In genomic region chr13:24968416-24968815, GRCh38 we compare ENCODE assay signal across 7 cellular contexts.
DNase-seq lines count a peak whose midpoint lies in the region; FAIRE-seq and TF ChIP-seq lines count a peak whose summit lies in the region.
"Not testable (repeated sequence)": the region's sequence is repeated elsewhere in the genome, so short reads cannot be mapped to it uniquely, and the experiment has no call there.

No MANE protein-coding gene starts in this region.

- H3K27me3 ChIP-seq in DOHH2 (ENCODE audit: control insufficient read depth, low read length); HUES64 (ENCODE audit: insufficient read depth, low read length); bronchial epithelial cell (ENCODE audit: control insufficient read depth, insufficient read depth, low read length); mesendoderm (ENCODE audit: insufficient read depth, low read length, poor library complexity): not testable (repeated sequence)

- 0% methylated on average over 1 of the region's 2 CpGs for WGBS in HUES64
- WGBS in mesendoderm (ENCODE audit: extremely low coverage, insufficient coverage, low lambda C conversion rate), result no CpG with 5 or more reads among the region's 2 CpGs

- H3K9me3 Mint-ChIP-seq in glutamatergic neuron (ENCODE audit: unreplicated experiment), result not testable (repeated sequence)

- not testable (repeated sequence) for DNase-seq in bronchial epithelial cell (ENCODE audit: low read depth); glutamatergic neuron; retinal pigment epithelial cell (ENCODE audit: low read depth)
- peak; percentile 73 for DNase-seq in mesendoderm

- not testable (repeated sequence) for H3K36me3 ChIP-seq in DOHH2 (ENCODE audit: control insufficient read depth, low read length); HUES64 (ENCODE audit: insufficient read depth, low read length); bronchial epithelial cell (ENCODE audit: control insufficient read depth, insufficient read depth, low read length); mesendoderm (ENCODE audit: control insufficient read depth, insufficient read depth, low read length)

- TF ChIP-seq CTCF in DOHH2 (IDR thresholded peaks at IDR 0.05; ENCODE audit: low read depth, low read length, poor library complexity, severe bottlenecking) (peak; percentile 28), VCaP (conservative IDR thresholded peaks at IDR 0.05) (peak; percentile 40; the same call in 1 of the 2 replicates), glutamatergic neuron (IDR thresholded peaks at IDR 0.05; ENCODE audit: partially characterized antibody, unreplicated experiment) (peak; percentile 26), retinal pigment epithelial cell (conservative IDR thresholded peaks at IDR 0.05; ENCODE audit: low read depth, low read length) (peak; percentile 50)
- TF ChIP-seq CTCF in bronchial epithelial cell (IDR thresholded peaks at IDR 0.05; ENCODE audit: insufficient read depth, low read length, severe bottlenecking), result not testable (repeated sequence)

- H3K56ac ChIP-seq in mesendoderm (ENCODE audit: low read length), result not testable (repeated sequence)

- H2BK5ac ChIP-seq in mesendoderm (ENCODE audit: low read length), result not testable (repeated sequence)

- H2BK120ac ChIP-seq in mesendoderm (ENCODE audit: low read depth, low read length), result not testable (repeated sequence)

- H3K4me3 ChIP-seq in DOHH2 (ENCODE audit: low read length) (peak overlapping the region; percentile 41; the same call in 1 of the 2 replicates), HUES64 (ENCODE audit: low read length) (peak overlapping the region; percentile 53), bronchial epithelial cell (ENCODE audit: low read depth, low read length) (peak overlapping the region; percentile 25), retinal pigment epithelial cell (ENCODE audit: low read length) (peak overlapping the region; percentile 46)
- not testable (repeated sequence) for H3K4me3 ChIP-seq in mesendoderm (ENCODE audit: low read length)

- not testable (repeated sequence) for H4K20me1 ChIP-seq in DOHH2 (ENCODE audit: control insufficient read depth, insufficient read depth, low read depth, low read length)

- H3K79me2 ChIP-seq in DOHH2 (ENCODE audit: control insufficient read depth, low read length); mesendoderm (ENCODE audit: control insufficient read depth, insufficient read depth, low read length): not testable (repeated sequence)

- FAIRE-seq in bronchial epithelial cell (lab: Jason Lieb, UNC), result not testable (repeated sequence)

- H3K4me1 Mint-ChIP-seq in glutamatergic neuron (ENCODE audit: low read depth, unreplicated experiment), result not testable (repeated sequence)

- not testable (repeated sequence) for H4K5ac ChIP-seq in mesendoderm (ENCODE audit: low read length)

- not testable (repeated sequence) for H2AK5ac ChIP-seq in mesendoderm (ENCODE audit: low read length)

- peak overlapping the region; percentile 90 for H3K27ac Mint-ChIP-seq in glutamatergic neuron (ENCODE audit: unreplicated experiment)

- not testable (repeated sequence) for H3K23ac ChIP-seq in mesendoderm (ENCODE audit: low read length)

- peak overlapping the region; percentile 65 for H3K9ac ChIP-seq in HUES64 (ENCODE audit: low read depth, low read length)
- H3K9ac ChIP-seq in mesendoderm (ENCODE audit: low read length), result not testable (repeated sequence)

- peak overlapping the region; percentile 96 for H3K4me3 Mint-ChIP-seq in glutamatergic neuron (ENCODE audit: unreplicated experiment)

- not testable (repeated sequence) for H3K9me3 ChIP-seq in DOHH2 (ENCODE audit: control insufficient read depth, insufficient read depth, low read length); HUES64 (ENCODE audit: insufficient read depth, low read depth, low read length)

- not testable (repeated sequence) for H3K27ac ChIP-seq in DOHH2 (ENCODE audit: low read depth, low read length); HUES64 (ENCODE audit: low read depth, low read length); mesendoderm (ENCODE audit: low read depth, low read length)
- peak overlapping the region; percentile 58 for H3K27ac ChIP-seq in VCaP

- H3K36me3 Mint-ChIP-seq in glutamatergic neuron (ENCODE audit: unreplicated experiment), result not testable (repeated sequence)

- peak overlapping the region; percentile 51 for H3K4me2 ChIP-seq in DOHH2 (ENCODE audit: low read length)
- H3K4me2 ChIP-seq in mesendoderm (ENCODE audit: low read length), result not testable (repeated sequence)

- not testable (repeated sequence) for H2BK15ac ChIP-seq in mesendoderm (replicated peaks; ENCODE audit: low read depth)

- H3K18ac ChIP-seq in mesendoderm (ENCODE audit: low read length), result not testable (repeated sequence)

- not testable (repeated sequence) for H3K4me1 ChIP-seq in DOHH2 (ENCODE audit: control insufficient read depth, low read length); HUES64 (ENCODE audit: insufficient read depth, low read length); mesendoderm (ENCODE audit: control insufficient read depth, low read depth, low read length)

- not testable (repeated sequence) for H3K4ac ChIP-seq in mesendoderm (ENCODE audit: low read depth, low read length)

- H3K9me2 ChIP-seq in DOHH2 (replicated peaks; ENCODE audit: control insufficient read depth, low read length), result not testable (repeated sequence)

- H3K79me1 ChIP-seq in mesendoderm (ENCODE audit: low read length), result not testable (repeated sequence)

- H4K8ac ChIP-seq in mesendoderm (ENCODE audit: low read depth, low read length), result not testable (repeated sequence)

- H3K27me3 Mint-ChIP-seq in glutamatergic neuron (ENCODE audit: unreplicated experiment), result not testable (repeated sequence)

- H3F3A ChIP-seq in DOHH2 (ENCODE audit: control insufficient read depth, insufficient read depth), result not testable (repeated sequence)
